ENCODE assay signal across 31 cellular contexts in the genomic region with DNA sequence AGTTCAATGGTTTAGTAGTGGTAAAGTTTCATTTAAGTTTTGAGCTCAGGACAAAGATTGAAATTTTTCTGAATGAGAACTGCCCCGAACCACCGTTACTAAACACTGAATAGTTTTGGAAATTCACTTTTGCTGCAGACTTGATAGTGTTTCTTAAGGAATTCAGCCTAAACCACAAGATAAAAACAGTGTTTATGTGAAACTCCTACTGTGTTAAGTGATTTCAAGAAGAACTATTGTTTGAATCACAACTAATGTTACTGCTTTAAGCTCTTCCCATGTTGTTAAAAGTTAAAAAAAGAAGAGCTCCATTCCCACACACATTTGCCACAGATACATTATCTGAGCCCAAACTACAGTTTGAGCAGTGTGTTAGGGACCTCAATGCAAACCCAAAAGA.
"Had no signal": no experiment of that assay in that cellular context is flagged by ENCODE, and none has a peak within 500 bp of the region (broad histone marks: within the 10 kb centered on the region; RNA-seq: fewer than 3 reads in every experiment).

No MANE protein-coding gene starts in this region.

- H3K4me3 ChIP-seq: adrenal gland, ascending aorta, breast epithelium, heart right ventricle, lower lobe of right lung, ovary, prostate gland, sigmoid colon, stomach, thyroid gland, upper lobe of left lung had no signal

- ATAC-seq: activated CD4-positive, alpha-beta T cell treated with anti-CD3 and anti-CD28 coated beads for 36 hours; activated T-cell treated with anti-CD3 and anti-CD28 coated beads, Interleukin-2, amount 50 U/mL, for 72 hours; foreskin keratinocyte; heart right ventricle; left lobe of liver; lower lobe of right lung; natural killer cell treated with Interleukin-12 subunit alpha and Interleukin-12 subunit beta and Interleukin-15 and Interleukin-18, amount 100 ng/mL, for 72 hours; stimulated activated naive B cell treated with anti-CD40 and anti-IgM and Interleukin-4, amounts not matched to agents 10 μg/mL and 1 μg/mL and 100 μg/mL, for 72 hours had no signal

- DNase-seq: activated CD4-positive, alpha-beta T cell treated with anti-CD3 and anti-CD28 coated beads for 36 hours; activated CD4-positive, CD25-positive, alpha-beta regulatory T cell; activated effector memory CD4-positive, alpha-beta T cell treated with Interleukin-2 at 50 U/mL for 16 hours; activated naive CD4-positive, alpha-beta T cell treated with Interleukin-2 at 50 U/mL for 16 hours; activated T-cell treated with anti-CD3 and anti-CD28 coated beads for 4 hours; activated T-cell treated with anti-CD3 and anti-CD28 coated beads, Interleukin-2, amount 50 U/mL, for 72 hours; adrenal gland; central memory CD4-positive, alpha-beta T cell; dermis blood vessel endothelial cell; effector CD4-positive, alpha-beta T cell; foreskin keratinocyte; heart right ventricle; kidney glomerular epithelial cell; lower lobe of right lung; mesendoderm; ovary; retina; sigmoid colon; stimulated activated CD4-positive, alpha-beta T cell treated with anti-CD3 and anti-CD28 coated beads, Interleukin-15, amount 100 ng/mL, for 24 hours; stimulated activated CD4-positive, alpha-beta T cell treated with anti-CD3 and anti-CD28 coated beads, Interleukin-2, amount 100 ng/mL, for 24 hours; stimulated activated naive B cell treated with anti-CD40 and anti-IgM and Interleukin-4, amounts not matched to agents 10 μg/mL and 1 μg/mL and 100 μg/mL, for 72 hours; stomach; thyroid gland; upper lobe of left lung had no signal

- FAIRE-seq: colon, endometrium had no signal
